Comparison of ENCODE assay signal across 3 cellular contexts in the genomic region with DNA sequence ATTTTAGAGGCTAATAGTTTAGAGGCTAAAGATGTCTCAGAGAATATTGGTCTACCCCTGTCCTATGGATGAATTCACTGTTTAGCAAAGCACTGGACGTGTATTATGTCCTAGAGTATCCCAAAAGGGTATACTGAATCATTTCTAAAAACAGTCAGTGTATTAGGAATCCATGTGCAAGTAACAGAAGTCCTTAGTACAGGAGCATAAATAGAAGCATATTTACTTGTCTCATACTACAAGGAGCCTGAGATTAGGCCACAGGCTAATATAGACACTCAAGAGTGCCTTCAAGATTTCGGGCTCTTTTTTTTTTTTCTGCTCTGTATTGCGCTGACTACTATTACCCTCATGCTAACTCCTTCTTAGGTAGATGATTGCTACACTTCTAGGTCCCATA.
"Had no signal": no experiment of that assay in that cellular context is flagged by ENCODE, and none has a peak within 500 bp of the region (broad histone marks: within the 10 kb centered on the region; RNA-seq: fewer than 3 reads in every experiment).

No MANE protein-coding gene starts in this region.

- H3K4me3 ChIP-seq: GM23338 had no signal

- H2AFZ ChIP-seq: GM23338 had no signal

- H3K4me2 ChIP-seq: GM23338 had no signal

- ATAC-seq: GM23338 had no signal

- DNase-seq: H9, HCEC 1CT had no signal
